9 cellular contexts compared by ENCODE assay signal in genomic region chr2:26768759-26769500, GRCh38. TPM values are rescaled to one million over a fixed set of nuclear protein-coding genes. Genes with fewer than 3 reads are reported as not detected.
DNase-seq lines count a peak whose midpoint lies in the region; ATAC-seq and TF ChIP-seq lines count a peak whose summit lies in the region.
"Had no signal": no experiment of that assay in that cellular context is flagged by ENCODE, and none has a peak within 500 bp of the region (broad histone marks: within the 10 kb centered on the region; RNA-seq: fewer than 3 reads in every experiment).

No MANE protein-coding gene starts in this region.

- no peak overlapping the region for H3K4me2 ChIP-seq in fibroblast of lung (ENCODE audit: extremely low read depth, insufficient read depth, low read length)

- no peak overlapping the region for H2AFZ ChIP-seq in fibroblast of lung (ENCODE audit: low read length)

- H3K27me3 ChIP-seq in fibroblast of lung (ENCODE audit: control insufficient read depth, insufficient read depth, low read length): no peaks in the 10 kb centered on the region
- H3K27me3 ChIP-seq in ovary: no peaks in the 10 kb centered on the region
- H3K27me3 ChIP-seq in SJCRH30: no peaks in the 10 kb centered on the region
- H3K27me3 ChIP-seq: cardiac muscle cell had no signal

- DNase-seq in EH (ENCODE audit: low read depth) (peak; percentile 73), SIG-M5 (lab: John Stamatoyannopoulos, UW) (peak; percentile 67), fibroblast of lung (ENCODE audit: low read depth in 2 of 2) (peak; percentile 56 to 60), ovary (peak in 3 of 5 donors; percentile 40 to 67 (median 57)), SJCRH30 (no peak), iPS-NIHi11 (ENCODE audit: low spot score) (no peak), NCI-H1048 (lab: John Stamatoyannopoulos, UW) (no peak)
- DNase-seq in stimulated activated naive B cell treated with anti-CD40 and anti-IgM and Interleukin-4, amounts not matched to agents 10 μg/mL and 1 μg/mL and 100 μg/mL, for 72 hours: no peak

- WGBS in ovary, 3 donors: 58 to 73% (median 60%) methylated on average over 14 of the region's 14 CpGs

- no peak for TF ChIP-seq EP300 in ovary (IDR thresholded peaks at IDR 0.05)

- no peak for TF ChIP-seq CTCF in fibroblast of lung (conservative IDR thresholded peaks at IDR 0.05 in 1 of 2, IDR thresholded peaks at IDR 0.05 in 1 of 2; ENCODE audit: low read depth in 1 of 2, low read length in 2 of 2)
- TF ChIP-seq CTCF in ovary (IDR thresholded peaks at IDR 0.05): no peak

- peaks cover 31 to 62% of the 10 kb centered on the region in 2 donors for H3K4me1 Mint-ChIP-seq in stimulated activated naive B cell treated with anti-CD40 and anti-IgM and Interleukin-4, amounts not matched to agents 10 μg/mL and 1 μg/mL and 100 μg/mL, for 72 hours

- intact Hi-C loops in ovary (cut with DNase I): no loop called here

- peaks cover 69% of the 10 kb centered on the region for H3K79me2 ChIP-seq in fibroblast of lung (ENCODE audit: control insufficient read depth, insufficient read depth, low read length)

- H3K27ac ChIP-seq in fibroblast of lung (ENCODE audit: insufficient read depth, low read length): no peak overlapping the region
- peak overlapping the region in 1 of 2 donors; percentile 47 for H3K27ac ChIP-seq in ovary
- no peak overlapping the region for H3K27ac ChIP-seq in SJCRH30
- H3K27ac ChIP-seq: cardiac muscle cell had no signal

- H3K36me3 Mint-ChIP-seq in stimulated activated naive B cell treated with anti-CD40 and anti-IgM and Interleukin-4, amounts not matched to agents 10 μg/mL and 1 μg/mL and 100 μg/mL, for 72 hours: peaks cover 13 to 27% of the 10 kb centered on the region in 2 donors

- H3K9me3 Mint-ChIP-seq in stimulated activated naive B cell treated with anti-CD40 and anti-IgM and Interleukin-4, amounts not matched to agents 10 μg/mL and 1 μg/mL and 100 μg/mL, for 72 hours: no peaks in the 10 kb centered on the region

- H3K27me3 Mint-ChIP-seq in stimulated activated naive B cell treated with anti-CD40 and anti-IgM and Interleukin-4, amounts not matched to agents 10 μg/mL and 1 μg/mL and 100 μg/mL, for 72 hours: no peaks in the 10 kb centered on the region

- no peaks in the 10 kb centered on the region for H4K20me1 ChIP-seq in fibroblast of lung (ENCODE audit: control insufficient read depth, extremely low read depth, insufficient read depth, low read length)

- H3K9me3 ChIP-seq in fibroblast of lung (ENCODE audit: control insufficient read depth, insufficient read depth, low read depth, low read length) (no peaks in the 10 kb centered on the region), ovary (no peaks in the 10 kb centered on the region), SJCRH30 (replicated peaks) (no peaks in the 10 kb centered on the region)

- H3K4me1 ChIP-seq in fibroblast of lung (ENCODE audit: control insufficient read depth, extremely low read depth, insufficient read depth, low read length): peaks cover 26% of the 10 kb centered on the region
- H3K4me1 ChIP-seq in ovary (ENCODE audit: insufficient read depth): peaks cover 32% of the 10 kb centered on the region
- peaks cover 28% of the 10 kb centered on the region for H3K4me1 ChIP-seq in SJCRH30

- peaks cover 7% of the 10 kb centered on the region for H3K36me3 ChIP-seq in fibroblast of lung (ENCODE audit: control insufficient read depth, insufficient read depth, low read length)
- no peaks in the 10 kb centered on the region for H3K36me3 ChIP-seq in ovary
- H3K36me3 ChIP-seq in SJCRH30: peaks cover 2% of the 10 kb centered on the region
- H3K36me3 ChIP-seq: cardiac muscle cell had no signal

- H3K27ac Mint-ChIP-seq in stimulated activated naive B cell treated with anti-CD40 and anti-IgM and Interleukin-4, amounts not matched to agents 10 μg/mL and 1 μg/mL and 100 μg/mL, for 72 hours: no peak overlapping the region

- ATAC-seq in stimulated activated naive B cell treated with anti-CD40 and anti-IgM and Interleukin-4, amounts not matched to agents 10 μg/mL and 1 μg/mL and 100 μg/mL, for 72 hours (replicated peaks): no peak

- no peak for TF ChIP-seq POLR2A in ovary (IDR thresholded peaks at IDR 0.05)

- H3K9ac ChIP-seq in fibroblast of lung (ENCODE audit: insufficient read depth, low read length): no peak overlapping the region

- H3K4me3 Mint-ChIP-seq in stimulated activated naive B cell treated with anti-CD40 and anti-IgM and Interleukin-4, amounts not matched to agents 10 μg/mL and 1 μg/mL and 100 μg/mL, for 72 hours: no peak overlapping the region

- H3K4me3 ChIP-seq in fibroblast of lung (replicated peaks in 1 of 4; ENCODE audit: control extremely low read depth in 1 of 4, insufficient read depth in 1 of 4, low read depth in 3 of 4, low read length in 4 of 4): no peak overlapping the region
- no peak overlapping the region for H3K4me3 ChIP-seq in ovary
- H3K4me3 ChIP-seq in SJCRH30: no peak overlapping the region
- H3K4me3 ChIP-seq: cardiac muscle cell had no signal

RNA-seq across cellular contexts. Expression of gene SLC35F6, which starts 4.8 kb away (rescaled TPM):
- total RNA-seq in fibroblast of lung (61.4 and 65.5 TPM in 2 replicates), ovary (10 to 100 TPM; 13.1 to 53.5 (median 26.8) TPM)
- polyA plus RNA-seq in fibroblast of lung (35.2 and 50.0 TPM in 2 replicates), ovary (10 to 100 TPM; 11.1 to 27.3 TPM)
- polyA plus RNA-seq in fibroblast of lung (2012): 32.6 and 38.7 TPM in 2 replicates
- polyA minus RNA-seq in fibroblast of lung (ENCODE audit: low replicate concordance): 148 and 156 TPM in 2 replicates
- total RNA-seq in SJCRH30 (2014; rRNA removed; shearing (Covaris generic)): 37.8 and 40.6 TPM in 2 replicates

RNA-seq across cellular contexts. Expression of gene CENPA, which starts 16.9 kb away (rescaled TPM):
- 1.8 and 9.7 TPM in 2 replicates for total RNA-seq in fibroblast of lung
- 6.1 and 21.2 TPM in 2 replicates for polyA plus RNA-seq in fibroblast of lung
- 4.5 and 15.8 TPM in 2 replicates for polyA plus RNA-seq in fibroblast of lung (2012)
- 3.1 and 13.3 TPM in 2 replicates for polyA minus RNA-seq in fibroblast of lung (ENCODE audit: low replicate concordance)
- total RNA-seq in ovary: 1 to 10 TPM in 1 of 7 donors, under 1 TPM in 2, not detected in 4; 0.56 to 1.0 (median 0.87) TPM
- 1 to 10 TPM in 1 of 2 donors, under 1 TPM in 1; 0.21 to 1.4 TPM for polyA plus RNA-seq in ovary
- total RNA-seq in SJCRH30 (2014; rRNA removed; shearing (Covaris generic)): 50.2 and 52.9 TPM in 2 replicates

Comparison
In these comparisons a context has a peak if more than half of its experiments do, and no peak if none do; other contexts are left out.
1. DNase-seq: peak in EH (single experiment), SIG-M5 (single experiment), fibroblast of lung (2 of 2) and ovary (3 of 5); none in SJCRH30 (0 of 2), stimulated activated naive B cell treated with anti-CD40 and anti-IgM and Interleukin-4, amounts not matched to agents 10 μg/mL and 1 μg/mL and 100 μg/mL, for 72 hours (single experiment), iPS-NIHi11 (single experiment) and NCI-H1048 (single experiment).